In the genomic region with DNA sequence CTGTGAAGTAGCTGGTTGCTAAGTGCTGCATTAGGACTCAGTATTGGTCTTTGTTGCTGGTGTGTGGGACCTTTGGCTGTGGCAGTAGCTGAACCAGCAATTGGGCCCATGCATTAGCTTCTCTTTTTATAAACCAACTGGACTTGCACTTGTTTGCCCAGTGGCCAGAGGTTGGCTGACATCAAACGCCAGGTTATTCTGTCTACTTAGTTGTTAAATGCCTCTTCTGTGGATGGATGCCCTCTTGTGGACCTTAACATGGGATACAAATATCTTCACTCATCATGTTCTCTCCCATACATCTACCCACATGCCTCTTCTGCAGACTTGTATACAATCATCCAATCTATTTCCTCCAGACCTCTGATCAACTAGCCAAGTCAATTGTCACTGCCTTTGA, we compare ENCODE assay signal across 16 cellular contexts. TPM values are rescaled to one million over a fixed set of nuclear protein-coding genes. Genes with fewer than 3 reads are reported as not detected.
"Had no signal": no experiment of that assay in that cellular context is flagged by ENCODE, and none has a peak within 500 bp of the region (broad histone marks: within the 10 kb centered on the region; RNA-seq: fewer than 3 reads in every experiment).

No MANE protein-coding gene starts in this region.

- H3K9me3 ChIP-seq: esophagus muscularis mucosa, lower lobe of right lung, sigmoid colon, thoracic aorta, upper lobe of right lung had no signal

- H3K27me3 ChIP-seq: esophagus muscularis mucosa, sigmoid colon, upper lobe of right lung had no signal

- H3K36me3 ChIP-seq: esophagus muscularis mucosa, lower lobe of right lung, sigmoid colon, thoracic aorta, upper lobe of right lung had no signal

- DNase-seq: activated B cell treated with CpG ODN at 0.5 μM for 24 hours; activated CD4-positive, alpha-beta memory T cell treated with anti-CD3 and anti-CD28 coated beads for 36 hours; activated CD4-positive, alpha-beta T cell treated with anti-CD3 and anti-CD28 coated beads for 4 hours; activated naive CD8-positive, alpha-beta T cell treated with anti-CD3 and anti-CD28 coated beads for 36 hours; activated T-cell treated with anti-CD3 and anti-CD28 coated beads for 4 hours; amniotic stem cell; effector CD8-positive, alpha-beta T cell; lower lobe of right lung; sigmoid colon; stimulated activated CD4-positive, alpha-beta T cell treated with anti-CD3 and anti-CD28 coated beads, Interleukin-4, amount 100 ng/mL, for 24 hours; upper lobe of right lung had no signal

- ATAC-seq: lower lobe of right lung; stimulated activated memory B cell treated with anti-CD40 and anti-IgM and Interleukin-4, amounts not matched to agents 10 μg/mL and 1 μg/mL and 100 μg/mL, for 72 hours had no signal

- H3K27ac ChIP-seq: esophagus muscularis mucosa, lower lobe of right lung, sigmoid colon, thoracic aorta, upper lobe of right lung had no signal

- H3K4me3 ChIP-seq: esophagus muscularis mucosa, lower lobe of right lung, sigmoid colon, thoracic aorta, upper lobe of right lung had no signal

- H3K4me1 ChIP-seq: esophagus muscularis mucosa, lower lobe of right lung, sigmoid colon, upper lobe of right lung had no signal

RNA-seq across cellular contexts. Expression of a gene that starts 26.4 kb away (rescaled TPM):
- total RNA-seq: activated T-helper 1 cell treated with anti-CD3 and anti-CD28 coated beads, Interleukin-12 subunit alpha, Interleukin-12 subunit beta, Interleukin-2, Interleukin-4 antibody, amounts not matched to agents 30 ng/mL and 10 ng/mL and 1 ng/mL, durations not matched to agents 14 hours and 24 hours and 36 hours; T-helper 2 cell treated with Interferon-gamma antibody and Interleukin-4, amounts not matched to agents 100 ng/mL and 5 ng/mL, for 36 hours had no signal
